In the genomic region with DNA sequence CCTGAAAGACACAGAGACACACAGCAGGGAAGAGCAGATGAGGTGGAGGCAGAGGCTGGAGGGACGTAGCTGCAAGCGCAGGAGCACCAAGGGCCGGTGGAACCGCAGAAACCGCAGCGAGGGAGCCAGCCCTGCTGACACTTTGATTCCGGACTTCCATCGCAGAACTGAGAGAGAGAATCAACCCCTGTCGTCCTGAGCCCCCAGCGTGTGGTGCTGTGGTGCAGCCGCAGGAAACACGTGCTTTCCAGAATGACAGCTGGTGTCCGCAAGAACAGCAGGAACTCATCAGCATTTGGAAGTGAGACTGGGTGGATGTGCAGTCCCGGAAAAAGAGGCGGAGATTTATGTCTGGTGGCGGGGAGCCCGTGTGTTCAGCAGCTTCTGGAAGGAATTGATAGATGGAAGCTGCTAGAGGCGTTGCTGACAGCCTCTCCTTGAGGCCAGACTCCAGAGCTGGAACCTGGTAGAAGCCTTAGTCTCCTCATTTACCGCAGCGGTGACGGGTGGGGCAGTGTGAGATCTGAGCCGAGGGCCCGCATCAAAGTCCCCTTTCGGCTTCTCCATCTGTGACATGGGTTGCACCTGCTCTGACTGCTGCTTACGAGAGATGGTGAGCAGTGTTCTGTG, we compare ENCODE assay signal across 8 cellular contexts. TPM values are rescaled to one million over a fixed set of nuclear protein-coding genes. Genes with fewer than 3 reads are reported as not detected.
DNase-seq lines count a peak whose midpoint lies in the region; ATAC-seq, FAIRE-seq and TF ChIP-seq lines count a peak whose summit lies in the region.

No MANE protein-coding gene starts in this region.

- H3K27ac ChIP-seq in HepG2 (ENCODE audit: extremely low read length, insufficient read depth, low read length) = no peak overlapping the region

- peak; percentile 4 for FAIRE-seq in HepG2 (lab: Jason Lieb, UNC)

- H2AFZ ChIP-seq in HepG2 (ENCODE audit: low read length) = no peak overlapping the region

- H3K79me2 ChIP-seq in HepG2 (ENCODE audit: insufficient read depth, low read length) = no peaks in the 10 kb centered on the region

- no TSS peak for BruUV-seq in HepG2 (replicated peaks; lab: Mats Ljungman, UMichigan)

- CTCF ChIA-PET in GM10248 (lab: Yijun Ruan, JAX) (no interaction called here), HepG2 (lab: Yijun Ruan, JAX; ENCODE audit: low intra/inter-chr PET ratio, low total read pairs) (no interaction called here)

- in situ Hi-C loops in HepG2 (cut with HindIII; ENCODE audit: extremely low pct_ligation_motif_present, low pct_unique_long_range_greater_than_20kb) = no loop called here

- peaks cover 18% of the 10 kb centered on the region for H3K4me1 ChIP-seq in HepG2 (ENCODE audit: insufficient read depth, low read length)

- H4K20me1 ChIP-seq in HepG2 (ENCODE audit: insufficient read depth, low read length) = no peaks in the 10 kb centered on the region

- ATAC-seq in HG02973 (IDR thresholded peaks at IDR 0.05; ENCODE audit: unreplicated experiment) = peak; percentile 65
- ATAC-seq in HepG2 = peak; percentile 80
- ATAC-seq in GM21786 (IDR thresholded peaks at IDR 0.05; ENCODE audit: unreplicated experiment) = no peak

- H3K4me3 ChIP-seq in HepG2 (replicated peaks in 1 of 3; ENCODE audit: insufficient read depth in 1 of 3, low read depth in 2 of 3, low read length in 3 of 3) = peak overlapping the region in 1 of 3 experiments; percentile 39; a peak in 2 of 6 replicates

- peak; percentile 64 for DNase-seq in GM10248 (ENCODE audit: extremely low spot score)
- DNase-seq in NCI-H446 treated with DMSO at 0.1 percent for 48 hours (lab: John Stamatoyannopoulos, UW) = peak; percentile 86
- DNase-seq in activated CD4-positive, alpha-beta T cell treated with anti-CD3 and anti-CD28 coated beads for 48 hours = peak; percentile 63
- DNase-seq in dedifferentiated amniotic fluid mesenchymal stem cell (ENCODE audit: extremely low spot score) = peak; percentile 68
- DNase-seq in HepG2 (ENCODE audit: low spot score) = no peak
- peak; percentile 24 to 31 for DNase-seq in stimulated activated CD8-positive, alpha-beta memory T cell treated with anti-CD3 and anti-CD28 coated beads, Interleukin-2, amount 100 ng/mL, for 1 hour (ENCODE audit: low read depth in 2 of 2)

- peaks cover 6 to 20% of the 10 kb centered on the region in 2 experiments for H3K27me3 ChIP-seq in HepG2 (ENCODE audit: control insufficient read depth in 1 of 2, insufficient read depth in 2 of 2, low read length in 2 of 2)

- WGBS in HepG2 (ENCODE audit: low lambda C conversion rate) = 4% methylated on average over 13 of the region's 25 CpGs

- POLR2A ChIA-PET in GM10248 (lab: Yijun Ruan, JAX) (interaction anchor here (0.5 to 0.6 kb wide), 2 partner anchors 10 to 1455 kb away, joined by 5 to 7 read pairs; no protein-coding TSS in a partner anchor), HepG2 (lab: Yijun Ruan, JAX) (no interaction called here)

- TF ChIP-seq EP300 in HepG2 (IDR thresholded peaks at IDR 0.05; ENCODE audit: low read depth in 2 of 2, low read length in 2 of 2) (no peak), HepG2 (CRISPR knock-in tag; IDR thresholded peaks at IDR 0.05; ENCODE audit: borderline replicate concordance) (no peak)

- TF ChIP-seq POLR2A in HepG2 (IDR thresholded peaks at IDR 0.05; ENCODE audit: insufficient read depth in 1 of 2, low read depth in 2 of 2, low read length in 2 of 2) = no peak

- H3K4me2 ChIP-seq in HepG2 (ENCODE audit: low read depth, low read length) = peak overlapping the region; percentile 66

- peaks cover 11% of the 10 kb centered on the region for H3K9me3 ChIP-seq in HepG2 (ENCODE audit: low read length)

- TF ChIP-seq RAD21 in HepG2 (CRISPR knock-in tag; IDR thresholded peaks at IDR 0.05) = no peak

- intact Hi-C loops in HepG2 (cut with micrococcal nuclease; ENCODE audit: unreplicated experiment) = no loop called here

- no peak overlapping the region for H3K9ac ChIP-seq in HepG2 (ENCODE audit: insufficient read depth, low read depth, low read length)

- no peaks in the 10 kb centered on the region for H3K36me3 ChIP-seq in HepG2 (replicated peaks in 1 of 2; ENCODE audit: control insufficient read depth in 1 of 2, insufficient read depth in 2 of 2, low read length in 2 of 2)

- TF ChIP-seq CTCF in GM10248 (IDR thresholded peaks at IDR 0.05; ENCODE audit: control extremely low read depth, extremely low read depth, low read depth, missing control alignments) (no peak), HepG2 (CRISPR knock-in tag; IDR thresholded peaks at IDR 0.05) (peak; percentile 61)

TF ChIP-seq in HepG2, 621 proteins besides CTCF, POLR2A, EP300 and RAD21 (continues in another document):
- TF ChIP-seq ELF3 (CRISPR knock-in tag; IDR thresholded peaks at IDR 0.05) = 0 out of 2 replicates have a peak, but pooled peaks have one; percentile 21

RNA-seq across cellular contexts. Expression of a gene that starts 21.9 kb away (rescaled TPM):
- 57.8 and 63.5 TPM in 2 replicates for total RNA-seq in HepG2 (2016; rRNA removed; fragmentation: Illumina TruSeq; extraction: Trizol)
- 7.9 TPM in 2 replicates for total RNA-seq in HepG2 (2016; cell fraction: cytosol; rRNA removed; fragmentation: Illumina TruSeq; extraction: Trizol; ENCODE audit: low read depth)
- 54.6 and 66.2 TPM in 2 replicates for total RNA-seq in HepG2 (2016; cell fraction: insoluble cytoplasmic fraction; rRNA removed; fragmentation: Illumina TruSeq; extraction: Trizol)
- total RNA-seq in HepG2 (2016; cell fraction: membrane; rRNA removed; fragmentation: Illumina TruSeq; extraction: Trizol) = 16.0 and 16.3 TPM in 2 replicates
- total RNA-seq in HepG2 (2016; cell fraction: nucleus; rRNA removed; fragmentation: Illumina TruSeq; extraction: Trizol) = 62.3 and 79.9 TPM in 2 replicates
- polyA plus RNA-seq in HepG2 (2011; rRNA removed) = 53.2 and 61.0 TPM in 2 replicates
- polyA plus RNA-seq in HepG2 (2011; cell fraction: cytosol; rRNA removed) = 58.4 and 64.7 TPM in 2 replicates
- polyA plus RNA-seq in HepG2 (2011; cell fraction: nucleus; rRNA removed) = 171 and 186 TPM in 2 replicates
- polyA plus RNA-seq in HepG2 (2012) = 40.1 and 53.2 TPM in 2 replicates
- polyA plus RNA-seq in HepG2 (2016; cell fraction: cytosol; fragmentation: Illumina TruSeq; extraction: Trizol; ENCODE audit: low read depth) = 3.0 and 3.1 TPM in 2 replicates
- polyA plus RNA-seq in HepG2 (2016; cell fraction: insoluble cytoplasmic fraction; fragmentation: Illumina TruSeq; extraction: Trizol; ENCODE audit: low read depth) = 50.1 and 51.1 TPM in 2 replicates
- 7.4 and 9.4 TPM in 2 replicates for polyA plus RNA-seq in HepG2 (2016; cell fraction: membrane; fragmentation: Illumina TruSeq; extraction: Trizol; ENCODE audit: low read depth)
- 92.4 and 93.3 TPM in 2 replicates for polyA plus RNA-seq in HepG2 (2016; cell fraction: nucleus; fragmentation: Illumina TruSeq; extraction: Trizol; ENCODE audit: insufficient read depth, low read depth)
- polyA minus RNA-seq in HepG2 (2011; rRNA and poly(A)+ RNA removed; ENCODE audit: low replicate concordance) = 45.0 and 49.1 TPM in 2 replicates
- 30.6 and 37.7 TPM in 2 replicates for polyA minus RNA-seq in HepG2 (2011; cell fraction: cytosol; rRNA and poly(A)+ RNA removed)
- polyA minus RNA-seq in HepG2 (2011; cell fraction: nucleus; rRNA and poly(A)+ RNA removed) = 152 and 165 TPM in 2 replicates

RNA-seq across cellular contexts. Expression of a gene that starts 44.4 kb away (rescaled TPM):
- 25.1 and 25.2 TPM in 2 replicates for total RNA-seq in HepG2 (2016; rRNA removed; fragmentation: Illumina TruSeq; extraction: Trizol)
- total RNA-seq in HepG2 (2016; cell fraction: cytosol; rRNA removed; fragmentation: Illumina TruSeq; extraction: Trizol; ENCODE audit: low read depth) = 29.4 and 38.9 TPM in 2 replicates
- total RNA-seq in HepG2 (2016; cell fraction: insoluble cytoplasmic fraction; rRNA removed; fragmentation: Illumina TruSeq; extraction: Trizol) = 25.7 and 29.2 TPM in 2 replicates
- total RNA-seq in HepG2 (2016; cell fraction: membrane; rRNA removed; fragmentation: Illumina TruSeq; extraction: Trizol) = 46.6 and 48.0 TPM in 2 replicates
- 11.0 and 15.0 TPM in 2 replicates for total RNA-seq in HepG2 (2016; cell fraction: nucleus; rRNA removed; fragmentation: Illumina TruSeq; extraction: Trizol)
- polyA plus RNA-seq in HepG2 (2011; rRNA removed) = 10.9 and 14.0 TPM in 2 replicates
- polyA plus RNA-seq in HepG2 (2011; cell fraction: cytosol; rRNA removed) = 10.2 and 14.5 TPM in 2 replicates
- 2.6 and 3.1 TPM in 2 replicates for polyA plus RNA-seq in HepG2 (2011; cell fraction: nucleus; rRNA removed)
- 25.7 and 32.6 TPM in 2 replicates for polyA plus RNA-seq in HepG2 (2012)
- 63.7 and 73.8 TPM in 2 replicates for polyA plus RNA-seq in HepG2 (2016; cell fraction: cytosol; fragmentation: Illumina TruSeq; extraction: Trizol; ENCODE audit: low read depth)
- polyA plus RNA-seq in HepG2 (2016; cell fraction: insoluble cytoplasmic fraction; fragmentation: Illumina TruSeq; extraction: Trizol; ENCODE audit: low read depth) = 33.7 and 39.8 TPM in 2 replicates
- polyA plus RNA-seq in HepG2 (2016; cell fraction: membrane; fragmentation: Illumina TruSeq; extraction: Trizol; ENCODE audit: low read depth) = 52.0 and 59.9 TPM in 2 replicates
- polyA plus RNA-seq in HepG2 (2016; cell fraction: nucleus; fragmentation: Illumina TruSeq; extraction: Trizol; ENCODE audit: insufficient read depth, low read depth) = 21.5 and 21.7 TPM in 2 replicates
- 4.7 and 5.1 TPM in 2 replicates for polyA minus RNA-seq in HepG2 (2011; rRNA and poly(A)+ RNA removed; ENCODE audit: low replicate concordance)
- polyA minus RNA-seq in HepG2 (2011; cell fraction: cytosol; rRNA and poly(A)+ RNA removed) = 3.6 and 6.4 TPM in 2 replicates
- 10.1 and 11.3 TPM in 2 replicates for polyA minus RNA-seq in HepG2 (2011; cell fraction: nucleus; rRNA and poly(A)+ RNA removed)

RNA-seq across cellular contexts. Expression of a gene that starts 44.7 kb away (rescaled TPM):
- 21.0 and 34.8 TPM in 2 replicates for total RNA-seq in HepG2 (2016; rRNA removed; fragmentation: Illumina TruSeq; extraction: Trizol)
- 2.3 and 2.5 TPM in 2 replicates for total RNA-seq in HepG2 (2016; cell fraction: cytosol; rRNA removed; fragmentation: Illumina TruSeq; extraction: Trizol; ENCODE audit: low read depth)
- 21.9 and 34.1 TPM in 2 replicates for total RNA-seq in HepG2 (2016; cell fraction: insoluble cytoplasmic fraction; rRNA removed; fragmentation: Illumina TruSeq; extraction: Trizol)
- total RNA-seq in HepG2 (2016; cell fraction: membrane; rRNA removed; fragmentation: Illumina TruSeq; extraction: Trizol) = 11.4 and 14.2 TPM in 2 replicates
- total RNA-seq in HepG2 (2016; cell fraction: nucleus; rRNA removed; fragmentation: Illumina TruSeq; extraction: Trizol) = 14.8 and 16.2 TPM in 2 replicates
- 3.0 and 3.5 TPM in 2 replicates for polyA plus RNA-seq in HepG2 (2011; rRNA removed)
- polyA plus RNA-seq in HepG2 (2011; cell fraction: cytosol; rRNA removed) = 2.5 and 3.9 TPM in 2 replicates
- 3.3 and 3.7 TPM in 2 replicates for polyA plus RNA-seq in HepG2 (2011; cell fraction: nucleus; rRNA removed)
- 7.9 and 9.3 TPM in 2 replicates for polyA plus RNA-seq in HepG2 (2012)
- polyA plus RNA-seq in HepG2 (2016; cell fraction: cytosol; fragmentation: Illumina TruSeq; extraction: Trizol; ENCODE audit: low read depth) = 1.0 and 1.3 TPM in 2 replicates
- polyA plus RNA-seq in HepG2 (2016; cell fraction: insoluble cytoplasmic fraction; fragmentation: Illumina TruSeq; extraction: Trizol; ENCODE audit: low read depth) = 16.8 and 20.0 TPM in 2 replicates
- 5.3 and 6.2 TPM in 2 replicates for polyA plus RNA-seq in HepG2 (2016; cell fraction: membrane; fragmentation: Illumina TruSeq; extraction: Trizol; ENCODE audit: low read depth)
- polyA plus RNA-seq in HepG2 (2016; cell fraction: nucleus; fragmentation: Illumina TruSeq; extraction: Trizol; ENCODE audit: insufficient read depth, low read depth) = 13.8 and 14.6 TPM in 2 replicates
- 5.3 and 11.8 TPM in 2 replicates for polyA minus RNA-seq in HepG2 (2011; rRNA and poly(A)+ RNA removed; ENCODE audit: low replicate concordance)
- polyA minus RNA-seq in HepG2 (2011; cell fraction: cytosol; rRNA and poly(A)+ RNA removed) = 7.2 and 8.6 TPM in 2 replicates
- 9.8 and 9.9 TPM in 2 replicates for polyA minus RNA-seq in HepG2 (2011; cell fraction: nucleus; rRNA and poly(A)+ RNA removed)
